Comparison of ENCODE assay signal across 16 cellular contexts in genomic region chr18:13242797-13243196, GRCh38. TPM values are rescaled to one million over a fixed set of nuclear protein-coding genes. Genes with fewer than 3 reads are reported as not detected.
DNase-seq lines count a peak whose midpoint lies in the region; ATAC-seq and TF ChIP-seq lines count a peak whose summit lies in the region.
"Had no signal": no experiment of that assay in that cellular context is flagged by ENCODE, and none has a peak within 500 bp of the region (broad histone marks: within the 10 kb centered on the region; RNA-seq: fewer than 3 reads in every experiment).

No MANE protein-coding gene starts in this region.

- no peaks in the 10 kb centered on the region for H3K36me3 ChIP-seq in Karpas-422 (ENCODE audit: insufficient read depth, low read length)
- H3K36me3 ChIP-seq in gastrocnemius medialis, result no peaks in the 10 kb centered on the region
- H3K36me3 ChIP-seq: HAP-1, MG63, SJSA1 had no signal

- no peak for TF ChIP-seq POLR2A in gastrocnemius medialis (IDR thresholded peaks at IDR 0.05)

- H3K27ac ChIP-seq in Karpas-422 (ENCODE audit: low read length) (no peak overlapping the region), gastrocnemius medialis (no peak overlapping the region)
- H3K27ac ChIP-seq: C4-2B, SJSA1 had no signal

- H4K20me1 ChIP-seq in Karpas-422 (ENCODE audit: insufficient read depth, low read depth, low read length), result no peaks in the 10 kb centered on the region

- no peak overlapping the region for H3K4me3 ChIP-seq in Karpas-422 (ENCODE audit: low read length)
- H3K4me3 ChIP-seq in gastrocnemius medialis, result no peak overlapping the region
- H3K4me3 ChIP-seq: HAP-1, MG63, SJSA1 had no signal

- H3K36me3 Mint-ChIP-seq in type B pancreatic cell, result no peaks in the 10 kb centered on the region

- in situ Hi-C loops in gastrocnemius medialis (cut with MboI; ENCODE audit: low sequenced_read_pairs in 4 of 4), result no loop called here

- DNase-seq in activated effector memory CD4-positive, alpha-beta T cell treated with anti-CD3 and anti-CD28 coated beads, Interleukin-2, amount 50 U/mL, for 16 hours, result peak; percentile 54
- no peak for DNase-seq in activated effector memory CD4-positive, alpha-beta T cell treated with Interleukin-2 at 50 U/mL for 16 hours
- DNase-seq in Karpas-422 (peak; percentile 22), islet precursor cell (peak; percentile 37), type B pancreatic cell (ENCODE audit: extremely low spot score, unreplicated experiment) (peak; percentile 40), gastrocnemius medialis (no peak), hepatic stellate cell (ENCODE audit: low spot score) (no peak)
- DNase-seq: EL, MG63, NCI-H1105 treated with DMSO at 0.1 percent for 48 hours, NCI-H1694 treated with DMSO at 0.1 percent for 48 hours, PC-3 had no signal

- H3K9me3 Mint-ChIP-seq in type B pancreatic cell, result no peaks in the 10 kb centered on the region

- peaks cover 8% of the 10 kb centered on the region for H3K27me3 Mint-ChIP-seq in type B pancreatic cell

- H3K4me1 Mint-ChIP-seq in type B pancreatic cell (ENCODE audit: unreplicated experiment), result no peaks in the 10 kb centered on the region

- H3K4me1 ChIP-seq in Karpas-422 (ENCODE audit: low read length) (no peaks in the 10 kb centered on the region), gastrocnemius medialis (peaks cover 0 to 7% of the 10 kb centered on the region in 2 donors)
- H3K4me1 ChIP-seq: SJSA1 had no signal

- H3K4me2 ChIP-seq in Karpas-422 (ENCODE audit: low read depth, low read length, poor library complexity, severe bottlenecking), result no peak overlapping the region

- H3K9ac ChIP-seq in Karpas-422 (ENCODE audit: low read length), result no peak overlapping the region

- ATAC-seq in gastrocnemius medialis, result no peak
- no peak for ATAC-seq in HG03139 (IDR thresholded peaks at IDR 0.05; ENCODE audit: unreplicated experiment)
- ATAC-seq: PC-3 had no signal

- no peak overlapping the region for H3K27ac Mint-ChIP-seq in type B pancreatic cell

- H3K27me3 ChIP-seq in Karpas-422 (ENCODE audit: low read length) (no peaks in the 10 kb centered on the region), gastrocnemius medialis (no peaks in the 10 kb centered on the region)
- H3K27me3 ChIP-seq: MG63, SJSA1 had no signal

- H3K9me3 ChIP-seq in Karpas-422 (ENCODE audit: low read length), result no peaks in the 10 kb centered on the region
- H3K9me3 ChIP-seq in gastrocnemius medialis, result no peaks in the 10 kb centered on the region
- H3K9me3 ChIP-seq: HAP-1, MG63, SJSA1 had no signal

- no peaks in the 10 kb centered on the region for H3K9me2 ChIP-seq in Karpas-422 (replicated peaks; ENCODE audit: insufficient read depth, low read length)

- TF ChIP-seq CTCF in type B pancreatic cell (conservative IDR thresholded peaks at IDR 0.05) (no peak), gastrocnemius medialis (IDR thresholded peaks at IDR 0.05 in 4 of 5, conservative IDR thresholded peaks at IDR 0.05 in 1 of 5) (no peak)

- H2AFZ ChIP-seq in Karpas-422 (ENCODE audit: low read length), result no peak overlapping the region

- intact Hi-C loops in gastrocnemius medialis (cut with DNase I; ENCODE audit: low total_unique reads), result no loop called here

- H3K79me2 ChIP-seq in Karpas-422 (ENCODE audit: low read length), result no peaks in the 10 kb centered on the region

- H3K4me3 Mint-ChIP-seq in type B pancreatic cell, result no peak overlapping the region

RNA-seq across cellular contexts. Expression of gene LDLRAD4, which starts 24.2 kb away (rescaled TPM):
- 204 and 269 TPM in 2 replicates for total RNA-seq in Karpas-422 (2014; rRNA removed; shearing (Covaris generic); ENCODE audit: low replicate concordance)
- 0.88 and 2.4 TPM in 2 replicates for total RNA-seq in type B pancreatic cell (ENCODE audit: low replicate concordance)
- 10 to 100 TPM in 1 of 4 donors, 1 to 10 TPM in 3; 3.9 to 11.1 (median 6.5) TPM for total RNA-seq in gastrocnemius medialis
- total RNA-seq: PC-3 had no signal

Comparison
In these comparisons a context has a peak if more than half of its experiments do, and no peak if none do; other contexts are left out.
1. DNase-seq: peak in activated effector memory CD4-positive, alpha-beta T cell treated with anti-CD3 and anti-CD28 coated beads, Interleukin-2, amount 50 U/mL, for 16 hours (single experiment), Karpas-422 (single experiment), islet precursor cell (single experiment) and type B pancreatic cell (single experiment); none in activated effector memory CD4-positive, alpha-beta T cell treated with Interleukin-2 at 50 U/mL for 16 hours (single experiment), gastrocnemius medialis (0 of 2) and hepatic stellate cell (single experiment).
2. RNA of gene LDLRAD4, which starts 24.2 kb away (total RNA-seq): 204 to 269 TPM in Karpas-422; 3.9 to 11.1 TPM in gastrocnemius medialis and 0.88 to 2.4 TPM in type B pancreatic cell; every median in the first group is over 10 times any median in the second.